ENCODE assay signal across 8 cellular contexts in genomic region chr12:26884765-26885576, GRCh38. TPM values are rescaled to one million over a fixed set of nuclear protein-coding genes. Genes with fewer than 3 reads are reported as not detected.
DNase-seq lines count a peak whose midpoint lies in the region; ATAC-seq, FAIRE-seq and TF ChIP-seq lines count a peak whose summit lies in the region.

No MANE protein-coding gene starts in this region.

- TF ChIP-seq CTCF in gastroesophageal sphincter (IDR thresholded peaks at IDR 0.05) (peak; percentile 89 to 95 (median 94)), pancreas (IDR thresholded peaks at IDR 0.05) (peak; percentile 91 to 97 (median 92))

- FAIRE-seq in pancreas (lab: Jason Lieb, UNC), result peak; percentile 20

- H3K36me3 ChIP-seq in gastroesophageal sphincter (no peaks in the 10 kb centered on the region), pancreas (no peaks in the 10 kb centered on the region), thymus (ENCODE audit: control insufficient read depth, insufficient read depth) (no peaks in the 10 kb centered on the region)

- peak; percentile 89 for DNase-seq in ELF-1 (ENCODE audit: low read depth, low spot score)
- peak; percentile 60 for DNase-seq in HCEC 1CT
- DNase-seq in NAMALWA (ENCODE audit: low spot score), result peak; percentile 97
- DNase-seq in SK-MEL-5 (ENCODE audit: low read depth, low spot score), result peak; percentile 88
- DNase-seq in activated naive CD4-positive, alpha-beta T cell treated with Interleukin-2 at 50 U/mL for 16 hours, result peak; percentile 82
- DNase-seq in pancreas, result peak; percentile 81 to 93 (median 86)

- H3K27ac ChIP-seq in gastroesophageal sphincter (no peak overlapping the region), pancreas (no peak overlapping the region), thymus (ENCODE audit: low read depth) (no peak overlapping the region)

- H3K4me1 ChIP-seq in gastroesophageal sphincter (peaks cover 0 to 8% (median 0%) of the 10 kb centered on the region in 3 donors), pancreas (no peaks in the 10 kb centered on the region), thymus (ENCODE audit: control insufficient read depth, insufficient read depth, low read length) (no peaks in the 10 kb centered on the region)

- ATAC-seq in gastroesophageal sphincter (peak; percentile 81), pancreas (peak; percentile 96 to 100 (median 98))

- H3K9me3 ChIP-seq in gastroesophageal sphincter, result no peaks in the 10 kb centered on the region
- no peaks in the 10 kb centered on the region for H3K9me3 ChIP-seq in pancreas
- H3K9me3 ChIP-seq in thymus (ENCODE audit: control insufficient read depth), result no peaks in the 10 kb centered on the region

- WGBS in gastroesophageal sphincter (ENCODE audit: low coverage in 1 of 2), 2 donors, result 11 to 20% methylated on average over 4 to 8 of the region's 16 CpGs
- 11 to 13% methylated on average over 16 of the region's 16 CpGs for WGBS in pancreas, 2 donors
- WGBS in thymus, result 12% methylated on average over 16 of the region's 16 CpGs

- H3K4me3 ChIP-seq in gastroesophageal sphincter (no peak overlapping the region), pancreas (no peak overlapping the region), thymus (ENCODE audit: low read length) (peak overlapping the region; percentile 26)

- intact Hi-C loops in pancreas (cut with DNase I), result loop anchor here in 1 of 3 donors (5.0 kb wide), 1 partner anchor 38 kb away; no protein-coding TSS in a partner anchor

- no peaks in the 10 kb centered on the region for H3K27me3 ChIP-seq in gastroesophageal sphincter
- no peaks in the 10 kb centered on the region for H3K27me3 ChIP-seq in pancreas
- no peaks in the 10 kb centered on the region for H3K27me3 ChIP-seq in thymus (ENCODE audit: control insufficient read depth, insufficient read depth)

- TF ChIP-seq POLR2A in gastroesophageal sphincter (IDR thresholded peaks at IDR 0.05), result no peak

- no peak for TF ChIP-seq EP300 in gastroesophageal sphincter (IDR thresholded peaks at IDR 0.05)

- in situ Hi-C loops in SK-MEL-5 (cut with HindIII; ENCODE audit: low pct_unique_long_range_greater_than_20kb, low sequenced_read_pairs), result no loop called here

RNA-seq across cellular contexts. Expression of gene ITPR2, which starts 52.0 kb away (rescaled TPM):
- total RNA-seq in SK-MEL-5 (2014; rRNA removed; shearing (Covaris generic)), result 21.3 and 23.5 TPM in 2 replicates
- 19.3 and 20.5 TPM in 2 replicates for polyA plus RNA-seq in SK-MEL-5 (2015; cell fraction: cytosol; rRNA removed)
- 14.6 and 17.8 TPM in 2 replicates for polyA plus RNA-seq in SK-MEL-5 (2015; cell fraction: nucleus; rRNA removed)
- 10 to 100 TPM; 30.8 to 63.0 (median 44.4) TPM for total RNA-seq in gastroesophageal sphincter
- 10 to 100 TPM; 19.9 to 51.8 (median 29.3) TPM for total RNA-seq in pancreas
- polyA plus RNA-seq in pancreas, result 1 to 10 TPM; 3.3 TPM
- 8.8 TPM for polyA plus RNA-seq in thymus

RNA-seq across cellular contexts. Expression of gene INTS13, which starts 52.8 kb away (rescaled TPM):
- total RNA-seq in SK-MEL-5 (2014; rRNA removed; shearing (Covaris generic)), result 99.0 and 106 TPM in 2 replicates
- polyA plus RNA-seq in SK-MEL-5 (2015; cell fraction: cytosol; rRNA removed), result 49.6 and 56.4 TPM in 2 replicates
- polyA plus RNA-seq in SK-MEL-5 (2015; cell fraction: nucleus; rRNA removed), result 80.1 and 115 TPM in 2 replicates
- 10 to 100 TPM; 12.4 to 41.6 (median 32.5) TPM for total RNA-seq in gastroesophageal sphincter
- total RNA-seq in pancreas, result 10 to 100 TPM in 4 of 6 donors, 1 to 10 TPM in 2; 7.4 to 12.4 (median 11.0) TPM
- polyA plus RNA-seq in pancreas, result 10 to 100 TPM; 10.9 to 13.8 TPM
- polyA plus RNA-seq in thymus, result 40.5 TPM

RNA-seq across cellular contexts. Expression of gene FGFR1OP2, which starts 53.3 kb away (rescaled TPM):
- total RNA-seq in SK-MEL-5 (2014; rRNA removed; shearing (Covaris generic)), result 67.3 and 79.3 TPM in 2 replicates
- 46.4 and 49.1 TPM in 2 replicates for polyA plus RNA-seq in SK-MEL-5 (2015; cell fraction: cytosol; rRNA removed)
- 34.9 and 53.5 TPM in 2 replicates for polyA plus RNA-seq in SK-MEL-5 (2015; cell fraction: nucleus; rRNA removed)
- total RNA-seq in gastroesophageal sphincter, result 100 to 1,000 TPM in 1 of 4 donors, 10 to 100 TPM in 3; 57.7 to 127 (median 75.1) TPM
- total RNA-seq in pancreas, result 10 to 100 TPM in 5 of 6 donors, 1 to 10 TPM in 1; 9.3 to 23.3 (median 10.9) TPM
- 10 to 100 TPM; 11.6 to 17.6 TPM for polyA plus RNA-seq in pancreas
- polyA plus RNA-seq in thymus, result 52.4 TPM
